ENCODE assay signal across 21 cellular contexts in the genomic region with DNA sequence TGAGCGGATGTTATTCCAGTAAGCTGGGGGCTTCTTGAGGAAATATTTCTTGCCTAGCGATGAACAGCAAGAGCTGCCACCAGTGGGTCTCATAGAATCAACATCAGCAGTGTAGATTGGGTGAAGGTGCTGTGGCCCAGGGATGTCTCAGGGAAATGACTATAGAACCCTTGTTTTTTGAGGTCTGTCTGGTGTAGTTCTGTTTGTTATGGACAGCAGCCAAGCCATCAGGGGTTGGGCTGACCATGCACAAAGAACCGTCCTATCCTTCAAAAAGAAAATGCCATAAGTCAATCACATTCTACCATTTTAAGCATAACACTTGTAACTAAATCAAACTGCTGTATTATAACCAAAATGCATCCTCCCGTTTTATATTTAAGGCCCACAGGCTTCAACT. TPM values are rescaled to one million over a fixed set of nuclear protein-coding genes. Genes with fewer than 3 reads are reported as not detected.
DNase-seq lines count a peak whose midpoint lies in the region; ATAC-seq and TF ChIP-seq lines count a peak whose summit lies in the region.
"Had no signal": no experiment of that assay in that cellular context is flagged by ENCODE, and none has a peak within 500 bp of the region (broad histone marks: within the 10 kb centered on the region; RNA-seq: fewer than 3 reads in every experiment).

No MANE protein-coding gene starts in this region.

- no peak for TF ChIP-seq CTCF in brain microvascular endothelial cell (IDR thresholded peaks at IDR 0.05; ENCODE audit: low read depth, low read length, missing control alignments)

- DNase-seq in EH (ENCODE audit: low read depth) (peak; percentile 13), LHCN-M2 (ENCODE audit: low read depth) (peak; percentile 30), brain microvascular endothelial cell (peak; percentile 39), lung microvascular endothelial cell (ENCODE audit: low read depth in 2 of 2) (peak; percentile 10 to 23), NCI-H446 treated with DMSO at 0.1 percent for 48 hours (lab: John Stamatoyannopoulos, UW) (no peak), DMS 273 (lab: John Stamatoyannopoulos, UW; ENCODE audit: unreplicated experiment) (no peak), activated gamma-delta T cell (lab: John Stamatoyannopoulos, UW) (no peak)
- DNase-seq: Caco-2; CD4-positive, alpha-beta T cell; DMS153; GDM1; NCI-H1092 treated with DMSO at 0.1 percent for 48 hours; NCI-H1436 treated with DMSO at 0.1 percent for 48 hours; NCI-H2029; NCI-H2227 treated with DMSO at 0.1 percent for 48 hours; NCI-H510A treated with DMSO at 0.1 percent for 48 hours; NCI-H748 treated with DMSO at 0.1 percent for 48 hours had no signal

- ATAC-seq in GM19452 (IDR thresholded peaks at IDR 0.05; ENCODE audit: unreplicated experiment) = no peak
- ATAC-seq: K562, Right ventricle myocardium inferior had no signal

- no peak overlapping the region for H3K27ac ChIP-seq in brain microvascular endothelial cell
- H3K27ac ChIP-seq: SJSA1 had no signal

- H3K36me3 ChIP-seq in brain microvascular endothelial cell (replicated peaks) = no peaks in the 10 kb centered on the region
- H3K36me3 ChIP-seq: SJSA1 had no signal

- H3K27me3 ChIP-seq in brain microvascular endothelial cell (replicated peaks) = no peaks in the 10 kb centered on the region
- H3K27me3 ChIP-seq: SJSA1 had no signal

- in situ Hi-C loops in brain microvascular endothelial cell (cut with HindIII; ENCODE audit: low pct_ligation_motif_present, low sequenced_read_pairs) = no loop called here

- no peak overlapping the region for H3K4me3 ChIP-seq in brain microvascular endothelial cell (ENCODE audit: low read depth, low read length)
- H3K4me3 ChIP-seq: K562, SJSA1 had no signal

RNA-seq across cellular contexts. Expression of a gene that starts 17.3 kb away (rescaled TPM):
- total RNA-seq in LHCN-M2 (2014; rRNA removed) = 30.6 and 33.2 TPM in 2 replicates
- polyA plus RNA-seq in LHCN-M2 (2012) = 12.9 TPM
- total RNA-seq in lung microvascular endothelial cell = 42.7 and 49.2 TPM in 2 replicates

RNA-seq across cellular contexts. Expression of a gene that starts 43.2 kb away (rescaled TPM):
- 58.8 and 59.4 TPM in 2 replicates for total RNA-seq in LHCN-M2 (2014; rRNA removed)
- polyA plus RNA-seq in LHCN-M2 (2012) = 84.5 TPM
- total RNA-seq in lung microvascular endothelial cell = 24.4 and 26.6 TPM in 2 replicates

Comparison
In these comparisons a context has a peak if more than half of its experiments do, and no peak if none do; other contexts are left out.
1. DNase-seq: peak in EH (single experiment), LHCN-M2 (single experiment), brain microvascular endothelial cell (single experiment) and lung microvascular endothelial cell (2 of 2); none in NCI-H446 treated with DMSO at 0.1 percent for 48 hours (single experiment), DMS 273 (single experiment) and activated gamma-delta T cell (single experiment).